ENCODE assay signal across 2 cellular contexts in the genomic region with DNA sequence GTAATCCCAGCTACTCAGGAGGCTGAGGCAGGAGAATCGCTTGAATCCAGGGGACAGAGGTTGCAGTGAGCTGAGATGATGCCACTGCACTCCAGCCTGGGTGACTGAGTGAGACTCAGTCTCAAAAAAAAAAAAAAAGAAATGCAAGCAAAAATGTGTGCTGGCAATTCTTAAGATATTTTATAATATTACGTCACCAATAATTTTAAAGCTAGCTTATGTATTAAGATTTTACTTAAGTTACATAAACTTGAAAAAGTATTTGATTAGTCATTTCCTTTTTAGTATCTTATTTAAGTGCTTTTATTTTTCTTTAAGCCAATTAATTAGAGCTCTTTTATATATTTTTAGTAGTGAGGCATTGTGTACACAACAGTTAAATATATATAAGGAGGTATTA. TPM values are rescaled to one million over a fixed set of nuclear protein-coding genes. Genes with fewer than 3 reads are reported as not detected.
"Had no signal": no experiment of that assay in that cellular context is flagged by ENCODE, and none has a peak within 500 bp of the region (broad histone marks: within the 10 kb centered on the region; RNA-seq: fewer than 3 reads in every experiment).

No MANE protein-coding gene starts in this region.

RNA-seq across cellular contexts. Expression of a gene that starts 48.5 kb away (rescaled TPM):
- total RNA-seq: GM23248, HFFc6 had no signal
- polyA plus RNA-seq: GM23248 had no signal
